ENCODE assay signal across 18 cellular contexts in genomic region chr4:56742080-56742871, GRCh38.
DNase-seq lines count a peak whose midpoint lies in the region; ATAC-seq, FAIRE-seq and TF ChIP-seq lines count a peak whose summit lies in the region.
"Had no signal": no experiment of that assay in that cellular context is flagged by ENCODE, and none has a peak within 500 bp of the region (broad histone marks: within the 10 kb centered on the region; RNA-seq: fewer than 3 reads in every experiment).

No MANE protein-coding gene starts in this region.

- H4K20me1 ChIP-seq in K562 (replicated peaks; ENCODE audit: control insufficient read depth, insufficient read depth, low read length) = no peaks in the 10 kb centered on the region

- ATAC-seq in K562 (no peak), GM19397 (IDR thresholded peaks at IDR 0.05; ENCODE audit: unreplicated experiment) (no peak), GM21381 (IDR thresholded peaks at IDR 0.05; ENCODE audit: unreplicated experiment) (no peak)
- ATAC-seq: left lobe of liver had no signal

- H3K79me2 ChIP-seq in ACC112 (ENCODE audit: control insufficient read depth, insufficient read depth, low read length, unreplicated experiment) (no peaks in the 10 kb centered on the region), K562 (ENCODE audit: control insufficient read depth, insufficient read depth, low read length) (no peaks in the 10 kb centered on the region)

- in situ Hi-C loops in K562 (cut with MboI) = no loop called here

- H3K4me1 ChIP-seq in ACC112 (ENCODE audit: control insufficient read depth, insufficient read depth, low read length, unreplicated experiment) = no peaks in the 10 kb centered on the region
- no peaks in the 10 kb centered on the region for H3K4me1 ChIP-seq in K562 (replicated peaks in 1 of 2; ENCODE audit: control insufficient read depth in 2 of 2, insufficient read depth in 2 of 2, low read length in 2 of 2)

- no peak for TF ChIP-seq EP300 in K562 (IDR thresholded peaks at IDR 0.05; ENCODE audit: low read length)

- FAIRE-seq in K562 (lab: Jason Lieb, UNC) = no peak

- peak overlapping the region; percentile 30 for H2AFZ ChIP-seq in ACC112 (ENCODE audit: low read length, unreplicated experiment)
- H2AFZ ChIP-seq in K562 (ENCODE audit: low read depth, low read length) = no peak overlapping the region

- WGBS in K562 (ENCODE audit: insufficient coverage, low coverage, missing lambda C conversion rate) = 0% methylated on average over 8 of the region's 8 CpGs

- BruUV-seq in K562 (replicated peaks; lab: Mats Ljungman, UMichigan) = no TSS peak

- DNase-seq in HS-5 (ENCODE audit: low read depth) (peak; percentile 26), K562 (ENCODE audit: extremely low read depth in 1 of 4, low spot score in 3 of 4) (no peak), iris pigment epithelial cell (ENCODE audit: low read depth) (peak; percentile 63), RPMI8226 (no peak), medulla oblongata (ENCODE audit: extremely low spot score) (no peak)
- DNase-seq: ACHN; activated CD4-positive, alpha-beta T cell treated with anti-CD3 and anti-CD28 coated beads, Interleukin-2, amount 10 ng/mL, durations not matched to agents 7 days and 5 days; activated naive CD8-positive, alpha-beta T cell treated with anti-CD3 and anti-CD28 coated beads, Interleukin-2, amount 10 ng/mL, durations not matched to agents 7 days and 5 days; Calu3; cerebellar nuclear complex; hippocampal formation; NCI-H1105; posterior cingulate gyrus; substantia nigra had no signal

- H3K27me3 ChIP-seq in ACC112 (ENCODE audit: insufficient read depth, low read length) (no peaks in the 10 kb centered on the region), K562 (ENCODE audit: control insufficient read depth in 2 of 2, insufficient read depth in 2 of 2, low read length in 2 of 2) (peaks cover 0 to 14% of the 10 kb centered on the region in 2 experiments; a peak in 2 of 5 replicates)

- no peak overlapping the region for H3K9ac ChIP-seq in K562 (ENCODE audit: insufficient read depth in 1 of 2, low read depth in 2 of 2, low read length in 2 of 2)

- no peak for TF ChIP-seq RAD21 in K562 (CRISPR knock-in tag; conservative IDR thresholded peaks at IDR 0.05 in 1 of 2, IDR thresholded peaks at IDR 0.05 in 1 of 2)

- CTCF ChIA-PET in K562 (lab: Yijun Ruan, JAX; ENCODE audit: low intra/inter-chr PET ratio) = no interaction called here

- no peaks in the 10 kb centered on the region for H3K9me3 ChIP-seq in K562 (replicated peaks; ENCODE audit: control insufficient read depth, insufficient read depth, low read depth, low read length)

- POLR2A ChIA-PET in K562 (lab: Yijun Ruan, JAX) = no interaction called here

- TF ChIP-seq POLR2A in K562 (conservative IDR thresholded peaks at IDR 0.05) = no peak

- no peaks in the 10 kb centered on the region for H3K36me3 ChIP-seq in ACC112 (ENCODE audit: insufficient read depth, low read length)
- no peaks in the 10 kb centered on the region for H3K36me3 ChIP-seq in K562 (ENCODE audit: control insufficient read depth, insufficient read depth, low read length)

- H3K27ac ChIP-seq in ACC112 (ENCODE audit: low read depth, low read length) (no peak overlapping the region), K562 (ENCODE audit: extremely low read depth, low read depth, low read length) (no peak overlapping the region)

- intact Hi-C loops in K562 (cut with micrococcal nuclease) = no loop called here

- no peak overlapping the region for H3K4me2 ChIP-seq in K562 (ENCODE audit: insufficient read depth, low read length)

- no peaks in the 10 kb centered on the region for H3K9me1 ChIP-seq in K562 (ENCODE audit: control insufficient read depth, insufficient read depth, low read length)

- TF ChIP-seq CTCF in K562 (IDR thresholded peaks at IDR 0.05 in 2 of 3, conservative IDR thresholded peaks at IDR 0.05 in 1 of 3; ENCODE audit: insufficient read depth in 2 of 3, low read depth in 1 of 3, low read length in 3 of 3) = no peak

- H3K4me3 ChIP-seq in ACC112 (ENCODE audit: low read depth, low read length) = no peak overlapping the region
- no peak overlapping the region for H3K4me3 ChIP-seq in K562

TF ChIP-seq in K562, 482 proteins besides CTCF, POLR2A, EP300 and RAD21:
- no peak for TF ChIP-seq GTF2E2 (tag; IDR thresholded peaks at IDR 0.05)
- peak; percentile 73 for TF ChIP-seq CHD2 (IDR thresholded peaks at IDR 0.05; ENCODE audit: low read depth, low read length)
- peak; percentile 42; the same call in 1 of the 2 replicates for TF ChIP-seq L3MBTL2 (IDR thresholded peaks at IDR 0.05)

Comparison
In these comparisons a context has a peak if more than half of its experiments do, and no peak if none do; other contexts are left out.
1. DNase-seq: peak in HS-5 (single experiment) and iris pigment epithelial cell (single experiment); none in K562 (0 of 4), RPMI8226 (single experiment) and medulla oblongata (single experiment).